ENCODE assay signal across 13 cellular contexts in genomic region chr10:36171546-36171945, GRCh38.
A peak's percentile ranks its signal among the peaks of the same experiment; 100 is the strongest.
DNase-seq lines count a peak whose midpoint lies in the region; ATAC-seq, FAIRE-seq and TF ChIP-seq lines count a peak whose summit lies in the region.
"Had no signal": no experiment of that assay in that cellular context is flagged by ENCODE, and none has a peak within 500 bp of the region (broad histone marks: within the 10 kb centered on the region; RNA-seq: fewer than 3 reads in every experiment).

No MANE protein-coding gene starts in this region.

- H3K27me3 ChIP-seq in GM23338 (ENCODE audit: insufficient read depth) (no peaks in the 10 kb centered on the region), astrocyte (ENCODE audit: insufficient read depth, low read length) (no peaks in the 10 kb centered on the region), subcutaneous abdominal adipose tissue (ENCODE audit: control insufficient read depth in 5 of 5, insufficient read depth in 4 of 5, low read length in 5 of 5) (no peaks in the 10 kb centered on the region)
- H3K27me3 ChIP-seq: colonic mucosa, heart right ventricle had no signal

- in situ Hi-C loops in KBM-7 (cut with MboI; ENCODE audit: low pct_unique_long_range_greater_than_20kb, low sequenced_read_pairs), result no loop called here

- H3K9me3 Mint-ChIP-seq in GM23338 (no peaks in the 10 kb centered on the region; the same call in 2 of the 3 replicates), astrocyte (ENCODE audit: unreplicated experiment) (peaks cover 4% of the 10 kb centered on the region)

- H4K20me1 ChIP-seq in GM23338 (replicated peaks; ENCODE audit: insufficient read depth), result no peaks in the 10 kb centered on the region
- H4K20me1 ChIP-seq in astrocyte (ENCODE audit: insufficient read depth, low read length), result no peaks in the 10 kb centered on the region

- no peaks in the 10 kb centered on the region for H3F3A ChIP-seq in GM23338 (replicated peaks; ENCODE audit: low read depth)

- no peaks in the 10 kb centered on the region for H3K27me3 Mint-ChIP-seq in GM23338 (ENCODE audit: insufficient read depth, low read depth, poor library complexity)
- H3K27me3 Mint-ChIP-seq in astrocyte (ENCODE audit: low read depth, unreplicated experiment), result no peaks in the 10 kb centered on the region

- H3K27ac Mint-ChIP-seq in GM23338, result 0 out of 2 replicates have a peak overlapping the region, but pooled peaks have one; percentile 44
- H3K27ac Mint-ChIP-seq in astrocyte (ENCODE audit: unreplicated experiment), result peak overlapping the region; percentile 79

- ATAC-seq in GM23338, result peak; percentile 85
- ATAC-seq in HG03439 (IDR thresholded peaks at IDR 0.05; ENCODE audit: unreplicated experiment), result no peak

- H3K27ac ChIP-seq in GM23338 (ENCODE audit: low read depth), result no peak overlapping the region; the same call in 1 of the 2 replicates
- peak overlapping the region; percentile 93 for H3K27ac ChIP-seq in astrocyte (ENCODE audit: low read depth, low read length)
- H3K27ac ChIP-seq in subcutaneous abdominal adipose tissue (ENCODE audit: low read depth, low read length), result peak overlapping the region; percentile 56
- H3K27ac ChIP-seq: colonic mucosa had no signal

- H3K4me1 Mint-ChIP-seq in GM23338, result peaks cover 48% of the 10 kb centered on the region
- peaks cover 18% of the 10 kb centered on the region for H3K4me1 Mint-ChIP-seq in astrocyte (ENCODE audit: low read depth, unreplicated experiment)

- TF ChIP-seq CTCF in GM23338 (conservative IDR thresholded peaks at IDR 0.05; ENCODE audit: low read depth in 2 of 2), result no peak
- TF ChIP-seq CTCF in astrocyte (IDR thresholded peaks at IDR 0.05; ENCODE audit: insufficient read depth, low read depth, low read length), result no peak

- H3K4me2 ChIP-seq in GM23338 (0 out of 2 replicates have a peak overlapping the region, but pooled peaks have one; percentile 2), astrocyte (ENCODE audit: low read length) (peak overlapping the region; percentile 78)

- H3K36me3 ChIP-seq in GM23338 (ENCODE audit: insufficient read depth), result no peaks in the 10 kb centered on the region
- no peaks in the 10 kb centered on the region for H3K36me3 ChIP-seq in astrocyte (ENCODE audit: insufficient read depth, low read length)
- H3K36me3 ChIP-seq in subcutaneous abdominal adipose tissue (ENCODE audit: control insufficient read depth in 5 of 5, insufficient read depth in 5 of 5, low read length in 5 of 5), result no peaks in the 10 kb centered on the region
- H3K36me3 ChIP-seq: colonic mucosa, HAP-1, heart right ventricle had no signal

- H3K9ac ChIP-seq in astrocyte (ENCODE audit: low read length) (peak overlapping the region; percentile 66), subcutaneous abdominal adipose tissue (ENCODE audit: low read length in 5 of 5) (no peak overlapping the region)

- H3K9me3 ChIP-seq in astrocyte (ENCODE audit: insufficient read depth, low read depth, low read length) (no peaks in the 10 kb centered on the region), subcutaneous abdominal adipose tissue (ENCODE audit: control insufficient read depth in 5 of 5, low read length in 5 of 5) (peaks cover 0 to 3% (median 0%) of the 10 kb centered on the region in 5 donors)
- H3K9me3 ChIP-seq: colonic mucosa, HAP-1, heart right ventricle had no signal

- H3K4me3 Mint-ChIP-seq in GM23338, result no peak overlapping the region
- H3K4me3 Mint-ChIP-seq in astrocyte (ENCODE audit: unreplicated experiment), result no peak overlapping the region

- H3K4me1 ChIP-seq in GM23338 (ENCODE audit: insufficient read depth) (peaks cover 48% of the 10 kb centered on the region), astrocyte (ENCODE audit: insufficient read depth, low read length) (peaks cover 23% of the 10 kb centered on the region), subcutaneous abdominal adipose tissue (ENCODE audit: control insufficient read depth in 5 of 5, insufficient read depth in 5 of 5, low read length in 5 of 5) (peaks cover 9 to 31% (median 22%) of the 10 kb centered on the region in 5 donors)
- H3K4me1 ChIP-seq: colonic mucosa, HAP-1 had no signal

- FAIRE-seq in astrocyte (lab: Jason Lieb, UNC), result no peak

- H2AFZ ChIP-seq in GM23338 (no peak overlapping the region), astrocyte (ENCODE audit: low read depth, low read length) (peak overlapping the region; percentile 34)

- H3K79me2 ChIP-seq in GM23338 (replicated peaks; ENCODE audit: insufficient read depth), result no peaks in the 10 kb centered on the region
- H3K79me2 ChIP-seq in astrocyte (ENCODE audit: insufficient read depth, low read length), result no peaks in the 10 kb centered on the region

- DNase-seq in GM23338 (ENCODE audit: low spot score) (peak; percentile 36), astrocyte (ENCODE audit: low read depth) (no peak), iris pigment epithelial cell (ENCODE audit: low read depth) (peak; percentile 31), NCI-H2227 treated with DMSO at 0.1 percent for 48 hours (lab: John Stamatoyannopoulos, UW) (no peak), KBM-7 (no peak)
- DNase-seq: colonic mucosa, heart right ventricle, left cardiac atrium, NCI-H187, NCI-H524 had no signal

- H3K36me3 Mint-ChIP-seq in GM23338 (ENCODE audit: low read depth) (no peaks in the 10 kb centered on the region), astrocyte (ENCODE audit: low read depth, unreplicated experiment) (no peaks in the 10 kb centered on the region)

- no peaks in the 10 kb centered on the region for H3K9me2 ChIP-seq in GM23338 (ENCODE audit: insufficient read depth)

- H3K4me3 ChIP-seq in GM23338 (no peak overlapping the region), astrocyte (ENCODE audit: insufficient read depth, low read depth, low read length) (no peak overlapping the region), subcutaneous abdominal adipose tissue (ENCODE audit: low read depth in 1 of 5, low read length in 5 of 5) (no peak overlapping the region)
- H3K4me3 ChIP-seq: colonic mucosa, HAP-1, heart right ventricle had no signal

TF ChIP-seq in GM23338, 12 proteins besides CTCF, POLR2A, EP300 and RAD21 (continues in another document):
- TF ChIP-seq EZH2phosphoT487 (IDR thresholded peaks at IDR 0.05; ENCODE audit: unreplicated experiment) (no peak), STAT1 (IDR thresholded peaks at IDR 0.05; ENCODE audit: unreplicated experiment) (no peak), CREB1 (CRISPR knock-in tag; IDR thresholded peaks at IDR 0.05; ENCODE audit: low read depth) (no peak), ZNF331 (CRISPR knock-in tag; IDR thresholded peaks at IDR 0.05; ENCODE audit: low read depth) (no peak), POLR2AphosphoS5 (IDR thresholded peaks at IDR 0.05; ENCODE audit: low read depth) (no peak), JUNB (IDR thresholded peaks at IDR 0.05; ENCODE audit: unreplicated experiment) (no peak), ZNF462 (CRISPR knock-in tag; IDR thresholded peaks at IDR 0.05) (no peak)

Comparison
In these comparisons a context has a peak if more than half of its experiments do, and no peak if none do; other contexts are left out.
1. DNase-seq: peak in GM23338 (single experiment) and iris pigment epithelial cell (single experiment); none in astrocyte (single experiment), NCI-H2227 treated with DMSO at 0.1 percent for 48 hours (single experiment) and KBM-7 (single experiment).